ENCODE assay signal across 25 cellular contexts in the genomic region with DNA sequence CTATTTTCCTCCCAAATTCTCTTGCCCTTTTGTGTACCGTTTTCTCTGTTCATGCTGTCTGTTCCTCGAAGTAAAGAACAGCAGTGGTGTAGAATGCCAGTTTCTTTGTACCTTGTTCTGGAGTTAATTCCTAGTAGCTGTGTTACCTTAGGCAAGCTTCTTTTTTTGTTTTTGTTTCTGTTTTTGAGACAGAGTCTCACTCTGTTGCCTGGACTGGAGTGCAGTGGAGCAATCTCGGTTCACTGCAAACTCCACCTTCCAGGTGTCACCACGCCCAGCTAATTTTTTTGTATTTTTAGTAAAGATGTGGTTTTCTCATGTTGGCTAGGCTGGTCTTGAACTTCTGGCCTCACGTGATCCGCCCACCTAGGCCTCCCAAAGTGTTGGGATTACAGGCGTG.
"Had no signal": no experiment of that assay in that cellular context is flagged by ENCODE, and none has a peak within 500 bp of the region (broad histone marks: within the 10 kb centered on the region; RNA-seq: fewer than 3 reads in every experiment).

No MANE protein-coding gene starts in this region.

- H3K27ac ChIP-seq: colonic mucosa, epithelial cell of prostate, foreskin keratinocyte, gastroesophageal sphincter, heart left ventricle, hepatocyte, left lung, lower lobe of right lung had no signal

- ATAC-seq: effector memory CD8-positive, alpha-beta T cell; esophagus mucosa; foreskin keratinocyte; gastroesophageal sphincter; heart left ventricle; left cardiac atrium; left lung; left ventricle myocardium superior; lower lobe of right lung; naive thymus-derived CD4-positive, alpha-beta T cell had no signal

- H3K36me3 ChIP-seq: colonic mucosa, left lung, lower lobe of right lung had no signal

- H3K4me2 ChIP-seq: hepatocyte had no signal

- DNase-seq: colonic mucosa; cortex of kidney; effector CD8-positive, alpha-beta T cell; effector memory CD8-positive, alpha-beta T cell; endodermal cell; erythroblast; foreskin keratinocyte; heart left ventricle; hypothalamus; immature natural killer cell; islet precursor cell; kidney; left cardiac atrium; left lung; left ventricle myocardium superior; lower lobe of right lung; mesenchymal stem cell; midbrain; naive thymus-derived CD4-positive, alpha-beta T cell had no signal

- H3K4me3 ChIP-seq: colonic mucosa, gastroesophageal sphincter, heart left ventricle, hepatocyte, left lung, lower lobe of right lung had no signal

- H2AFZ ChIP-seq: hepatocyte had no signal

- H3K79me2 ChIP-seq: hepatocyte had no signal

- H3K27me3 ChIP-seq: colonic mucosa, foreskin keratinocyte, gastroesophageal sphincter, heart left ventricle, hepatocyte, left lung had no signal

- H3K4me1 ChIP-seq: colonic mucosa, foreskin keratinocyte, heart left ventricle, left lung, lower lobe of right lung had no signal

- H3K9me3 ChIP-seq: colonic mucosa, gastroesophageal sphincter, heart left ventricle, left lung, lower lobe of right lung had no signal

- FAIRE-seq: endometrium, frontal cortex, kidney had no signal
